2 cellular contexts compared by ENCODE assay signal in genomic region chr3:120436523-120437050, GRCh38.
TF ChIP-seq lines count a peak whose summit lies in the region.

No MANE protein-coding gene starts in this region.

TF ChIP-seq in endothelial cell of umbilical vein, 7 proteins besides CTCF, POLR2A, EP300 and RAD21:
- TF ChIP-seq, protein P1, sequence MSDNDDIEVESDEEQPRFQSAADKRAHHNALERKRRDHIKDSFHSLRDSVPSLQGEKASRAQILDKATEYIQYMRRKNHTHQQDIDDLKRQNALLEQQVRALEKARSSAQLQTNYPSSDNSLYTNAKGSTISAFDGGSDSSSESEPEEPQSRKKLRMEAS (IDR thresholded peaks at IDR 0.05; ENCODE audit: insufficient read depth, insufficient read length), result no peak
- TF ChIP-seq EZH2 (IDR thresholded peaks at IDR 0.05; ENCODE audit: borderline replicate concordance, low read depth, low read length, severe bottlenecking) (no peak), JUN (IDR thresholded peaks at IDR 0.05; ENCODE audit: borderline replicate concordance, insufficient read depth, insufficient read length, low read depth) (no peak), MYC (IDR thresholded peaks at IDR 0.05; ENCODE audit: low read depth, low read length) (no peak), POLR2AphosphoS5 (IDR thresholded peaks at IDR 0.05; ENCODE audit: insufficient read depth, low read depth, low read length) (no peak), GATA2 (IDR thresholded peaks at IDR 0.05; ENCODE audit: insufficient read depth, insufficient read length, low read depth, low read length) (no peak), FOS (IDR thresholded peaks at IDR 0.05; ENCODE audit: borderline replicate concordance, insufficient read depth, low read length) (no peak)

TF ChIP-seq in neural cell, 6 proteins besides CTCF, POLR2A, EP300 and RAD21:
- TF ChIP-seq EZH2 (IDR thresholded peaks at IDR 0.05; ENCODE audit: borderline replicate concordance, insufficient read depth, low read length, poor library complexity, severe bottlenecking), result no peak
- no peak for TF ChIP-seq REST (IDR thresholded peaks at IDR 0.05; ENCODE audit: borderline replicate concordance)
- no peak for TF ChIP-seq MXI1 (conservative IDR thresholded peaks at IDR 0.05; ENCODE audit: poor library complexity, severe bottlenecking)
- no peak for TF ChIP-seq SMC3 (conservative IDR thresholded peaks at IDR 0.05; ENCODE audit: poor library complexity)
- TF ChIP-seq TAF1 (IDR thresholded peaks at IDR 0.05; ENCODE audit: low read depth), result no peak
- no peak for TF ChIP-seq POLR2AphosphoS5 (IDR thresholded peaks at IDR 0.05)
TF ChIP-seq in neural cell: peak in this region for 0.
